14 cellular contexts compared by ENCODE assay signal in genomic region chr7:42081672-42082071, GRCh38.
DNase-seq lines count a peak whose midpoint lies in the region; TF ChIP-seq lines count a peak whose summit lies in the region.
"Had no signal": no experiment of that assay in that cellular context is flagged by ENCODE, and none has a peak within 500 bp of the region (broad histone marks: within the 10 kb centered on the region; RNA-seq: fewer than 3 reads in every experiment).

No MANE protein-coding gene starts in this region.

- H3F3A ChIP-seq in smooth muscle cell (ENCODE audit: low read depth) = no peaks in the 10 kb centered on the region

- peak overlapping the region in 2 of 5 experiments; percentile 5 to 46 for H3K4me3 Mint-ChIP-seq in brain
- H3K4me3 Mint-ChIP-seq in nephron = no peak overlapping the region
- H3K4me3 Mint-ChIP-seq: CD4-positive, alpha-beta memory T cell; H9 had no signal

- H3K4me2 ChIP-seq in BLaER1 treated with 17β-estradiol and CSF1 and Interleukin-3, amounts not matched to agents 10 nM and 100 nM = peak overlapping the region; percentile 42 to 85 (median 58); a peak in 18 of 22 replicates
- peak overlapping the region; percentile 1 for H3K4me2 ChIP-seq in smooth muscle cell
- no peak overlapping the region for H3K4me2 ChIP-seq in osteoblast (ENCODE audit: insufficient read depth, low read length)

- TF ChIP-seq CTCF in brain (conservative IDR thresholded peaks at IDR 0.05) (no peak), nephron (IDR thresholded peaks at IDR 0.05; ENCODE audit: unreplicated experiment in 3 of 3) (no peak), smooth muscle cell (IDR thresholded peaks at IDR 0.05; ENCODE audit: borderline replicate concordance, insufficient read depth, poor library complexity, severe bottlenecking) (no peak), osteoblast (IDR thresholded peaks at IDR 0.05; ENCODE audit: extremely low read depth, low read depth, low read length) (no peak)

- H2AFZ ChIP-seq in smooth muscle cell (ENCODE audit: low read depth) = no peak overlapping the region
- H2AFZ ChIP-seq in osteoblast (ENCODE audit: low read length) = no peak overlapping the region

- 0 out of 22 replicates have a peak, but pooled peaks cover 0 to 6% (median 0%) of the 10 kb centered on the region in 11 experiments for H3K36me3 ChIP-seq in BLaER1 treated with 17β-estradiol and CSF1 and Interleukin-3, amounts not matched to agents 10 nM and 100 nM
- H3K36me3 ChIP-seq in smooth muscle cell (ENCODE audit: low read depth) (no peaks in the 10 kb centered on the region), osteoblast (ENCODE audit: insufficient read depth, low read length) (no peaks in the 10 kb centered on the region)

- H3K79me2 ChIP-seq in smooth muscle cell (ENCODE audit: low read depth) = peaks cover 57% of the 10 kb centered on the region
- H3K79me2 ChIP-seq in osteoblast (ENCODE audit: insufficient read depth, low read length) = no peaks in the 10 kb centered on the region

- H3K36me3 Mint-ChIP-seq in brain (peaks cover 21% of the 10 kb centered on the region), nephron (ENCODE audit: low read depth) (peaks cover 32% of the 10 kb centered on the region)
- H3K36me3 Mint-ChIP-seq: CD4-positive, alpha-beta memory T cell had no signal

- H3K27me3 Mint-ChIP-seq in brain (no peaks in the 10 kb centered on the region), nephron (ENCODE audit: low read depth) (no peaks in the 10 kb centered on the region)

- H3K9me3 Mint-ChIP-seq in brain = no peaks in the 10 kb centered on the region
- no peaks in the 10 kb centered on the region for H3K9me3 Mint-ChIP-seq in nephron
- H3K9me3 Mint-ChIP-seq: H9 had no signal

- peak overlapping the region in 3 of 11 experiments; percentile 62 to 85 (median 80); a peak in 3 of 22 replicates for H3K27ac ChIP-seq in BLaER1 treated with 17β-estradiol and CSF1 and Interleukin-3, amounts not matched to agents 10 nM and 100 nM
- peak overlapping the region; percentile 57 for H3K27ac ChIP-seq in smooth muscle cell (ENCODE audit: low read depth)
- H3K27ac ChIP-seq in osteoblast (ENCODE audit: low read depth, low read length) = no peak overlapping the region
- H3K27ac ChIP-seq: C4-2B had no signal

- 0 out of 22 replicates have a peak, but pooled peaks cover 0 to 8% (median 0%) of the 10 kb centered on the region in 11 experiments for H3K9me3 ChIP-seq in BLaER1 treated with 17β-estradiol and CSF1 and Interleukin-3, amounts not matched to agents 10 nM and 100 nM (replicated peaks in 1 of 11)
- H3K9me3 ChIP-seq in smooth muscle cell (replicated peaks; ENCODE audit: low read depth) (no peaks in the 10 kb centered on the region), osteoblast (ENCODE audit: low read depth, low read length) (no peaks in the 10 kb centered on the region)

- H3K9ac ChIP-seq in BLaER1 treated with 17β-estradiol and CSF1 and Interleukin-3, amounts not matched to agents 10 nM and 100 nM = no peak overlapping the region
- no peak overlapping the region for H3K9ac ChIP-seq in smooth muscle cell (ENCODE audit: low read depth)

- no peaks in the 10 kb centered on the region for H3K27me3 ChIP-seq in BLaER1 treated with 17β-estradiol and CSF1 and Interleukin-3, amounts not matched to agents 10 nM and 100 nM
- H3K27me3 ChIP-seq in smooth muscle cell (ENCODE audit: low read depth) (no peaks in the 10 kb centered on the region), osteoblast (ENCODE audit: insufficient read depth, low read length) (no peaks in the 10 kb centered on the region)

- no peaks in the 10 kb centered on the region for H4K20me1 ChIP-seq in BLaER1 treated with 17β-estradiol and CSF1 and Interleukin-3, amounts not matched to agents 10 nM and 100 nM
- H4K20me1 ChIP-seq in smooth muscle cell (ENCODE audit: low read depth) (peaks cover 98% of the 10 kb centered on the region), osteoblast (ENCODE audit: insufficient read depth, low read length) (peaks cover 2% of the 10 kb centered on the region)

- DNase-seq in smooth muscle cell (lab: John Stamatoyannopoulos, UW; ENCODE audit: unreplicated experiment) (no peak), OCI-M1 (lab: John Stamatoyannopoulos, UW) (no peak), amniotic stem cell (lab: John Stamatoyannopoulos, UW) (no peak), osteoblast (ENCODE audit: insufficient read length, low spot score, missing footprints) (no peak)
- DNase-seq in stimulated activated CD4-positive, alpha-beta T cell treated with anti-CD3 and anti-CD28 coated beads, Interleukin-4, amount 100 ng/mL, for 1 hour = no peak
- DNase-seq: CD4-positive, alpha-beta memory T cell; DMS79; GOT3; H9 had no signal

- no peak overlapping the region for H3K4me3 ChIP-seq in BLaER1 treated with 17β-estradiol and CSF1 and Interleukin-3, amounts not matched to agents 10 nM and 100 nM
- H3K4me3 ChIP-seq in smooth muscle cell (no peak overlapping the region), osteoblast (ENCODE audit: insufficient read depth, low read length) (no peak overlapping the region)
- H3K4me3 ChIP-seq: GM12878 had no signal

- H3K4me1 Mint-ChIP-seq in brain = peaks cover 74% of the 10 kb centered on the region
- peaks cover 32% of the 10 kb centered on the region for H3K4me1 Mint-ChIP-seq in nephron
- H3K4me1 Mint-ChIP-seq: CD4-positive, alpha-beta memory T cell had no signal

- H3K27ac Mint-ChIP-seq in brain (peak overlapping the region in 3 of 5 experiments; percentile 34 to 60 (median 36)), nephron (peak overlapping the region; percentile 11 to 81 (median 68))
- H3K27ac Mint-ChIP-seq: CD4-positive, alpha-beta memory T cell; H9 had no signal

- H3K4me1 ChIP-seq in BLaER1 treated with 17β-estradiol and CSF1 and Interleukin-3, amounts not matched to agents 10 nM and 100 nM = peaks cover 25 to 58% (median 33%) of the 10 kb centered on the region in 10 experiments
- peaks cover 19% of the 10 kb centered on the region for H3K4me1 ChIP-seq in smooth muscle cell (ENCODE audit: low read depth)
- peaks cover 20% of the 10 kb centered on the region for H3K4me1 ChIP-seq in osteoblast (ENCODE audit: insufficient read depth, low read length)

- WGBS in smooth muscle cell (ENCODE audit: low lambda C conversion rate) = 54% methylated on average over 2 of the region's 2 CpGs
